24 cellular contexts compared by ENCODE assay signal in genomic region chr2:199992296-199992695, GRCh38.
"Had no signal": no experiment of that assay in that cellular context is flagged by ENCODE, and none has a peak within 500 bp of the region (broad histone marks: within the 10 kb centered on the region; RNA-seq: fewer than 3 reads in every experiment).

No MANE protein-coding gene starts in this region.

- H3K4me3 ChIP-seq: neural progenitor cell, ovary, psoas muscle, right lobe of liver, sigmoid colon, stomach, testis, tibial artery, transverse colon, upper lobe of left lung, vagina had no signal

- H3K9ac ChIP-seq: neural progenitor cell, parathyroid adenoma had no signal

- H3K4me2 ChIP-seq: neural progenitor cell had no signal

- H3K4me1 ChIP-seq: neural progenitor cell, right lobe of liver, sigmoid colon, testis, tibial artery had no signal

- H3K79me2 ChIP-seq: parathyroid adenoma had no signal

- H3K27me3 ChIP-seq: neural progenitor cell, ovary, right lobe of liver, sigmoid colon, stomach, testis, tibial artery, transverse colon, upper lobe of left lung, vagina had no signal

- H2AFZ ChIP-seq: neural progenitor cell, parathyroid adenoma had no signal

- DNase-seq: natural killer cell; occipital lobe; ovary; posterior cingulate gyrus; psoas muscle; right cardiac atrium; right lobe of liver; sigmoid colon; small intestine; stimulated activated CD4-positive, alpha-beta T cell treated with anti-CD3 and anti-CD28 coated beads, Interleukin-15, amount 100 ng/mL, for 24 hours; stimulated activated CD4-positive, alpha-beta T cell treated with anti-CD3 and anti-CD28 coated beads, Interleukin-2, amount 100 ng/mL, for 24 hours; stimulated activated CD4-positive, alpha-beta T cell treated with anti-CD3 and anti-CD28 coated beads, Interleukin-2, amount 100 ng/mL, for 48 hours; stimulated activated CD4-positive, alpha-beta T cell treated with anti-CD3 and anti-CD28 coated beads, Interleukin-4, amount 100 ng/mL, for 24 hours; stimulated activated naive B cell treated with anti-CD40 and anti-IgM and Interleukin-4, amounts not matched to agents 10 μg/mL and 1 μg/mL and 100 μg/mL, for 72 hours; stimulated activated naive CD4-positive, alpha-beta T cell treated with Interleukin-2 at 50 U/mL for 16 hours; stomach; testis; tibial artery; transverse colon; upper lobe of left lung had no signal

- H3K27ac ChIP-seq: neural progenitor cell, ovary, parathyroid adenoma, psoas muscle, right lobe of liver, sigmoid colon, stomach, testis, tibial artery, transverse colon, upper lobe of left lung, vagina had no signal

- H3K9me3 ChIP-seq: ovary, psoas muscle, right lobe of liver, sigmoid colon, stomach, testis, tibial artery, transverse colon, upper lobe of left lung, vagina had no signal

- ATAC-seq: natural killer cell; psoas muscle; right cardiac atrium; right lobe of liver; stimulated activated effector memory CD8-positive, alpha-beta T cell treated with anti-CD3 and anti-CD28 coated beads, Interleukin-12 subunit alpha, Interleukin-12 subunit beta, amount 100 ng/mL, for 72 hours; stimulated activated naive B cell treated with anti-CD40 and anti-IgM and Interleukin-4, amounts not matched to agents 10 μg/mL and 1 μg/mL and 100 μg/mL, for 72 hours had no signal

- H3K36me3 ChIP-seq: neural progenitor cell, ovary, right lobe of liver, sigmoid colon, stomach, tibial artery, transverse colon, upper lobe of left lung, vagina had no signal
